ENCODE assay signal across 12 cellular contexts in the genomic region with DNA sequence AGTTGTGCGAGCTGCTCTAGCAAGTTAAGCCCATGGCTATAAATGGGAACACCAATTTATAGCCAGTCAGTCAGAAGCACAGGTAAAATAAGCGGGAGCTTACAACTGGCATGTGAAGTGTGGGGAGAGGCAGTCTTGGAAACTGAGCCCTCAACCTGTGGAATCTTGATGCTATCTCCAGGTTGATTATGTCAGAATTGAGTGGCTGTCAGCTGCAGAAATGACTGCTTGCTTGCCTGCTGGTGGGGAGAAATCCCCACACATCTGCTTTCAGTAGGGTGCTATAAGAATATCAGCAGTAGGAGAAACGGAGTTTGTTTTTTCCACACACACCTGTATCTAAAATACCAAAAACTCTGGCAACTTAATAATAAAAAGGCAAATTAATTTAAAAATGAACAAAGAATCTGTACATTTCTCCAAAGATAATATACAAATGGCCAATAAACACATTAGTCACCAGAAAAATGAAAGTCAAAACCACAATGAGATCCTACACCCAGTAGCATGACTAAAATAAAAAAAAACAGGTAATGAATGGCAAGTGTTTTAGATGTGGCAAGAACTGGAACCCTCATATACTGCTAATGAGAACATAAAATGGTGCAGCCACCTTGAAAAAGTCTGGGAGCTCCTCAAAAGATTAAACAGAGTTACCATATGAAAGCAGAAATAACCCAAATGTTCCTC. TPM values are rescaled to one million over a fixed set of nuclear protein-coding genes. Genes with fewer than 3 reads are reported as not detected.
A peak's percentile ranks its signal among the peaks of the same experiment; 100 is the strongest.
DNase-seq lines count a peak whose midpoint lies in the region; TF ChIP-seq lines count a peak whose summit lies in the region.
"Had no signal": no experiment of that assay in that cellular context is flagged by ENCODE, and none has a peak within 500 bp of the region (broad histone marks: within the 10 kb centered on the region; RNA-seq: fewer than 3 reads in every experiment).

No MANE protein-coding gene starts in this region.

- H3K27ac ChIP-seq in ACC112 (ENCODE audit: low read depth, low read length) (peak overlapping the region; percentile 40; the same call in 1 of the 2 replicates), Peyer's patch (no peak overlapping the region)
- H3K27ac ChIP-seq: BLaER1 treated with 17β-estradiol and CSF1 and Interleukin-3, amounts not matched to agents 10 nM and 100 nM had no signal

- H3K36me3 ChIP-seq in ACC112 (ENCODE audit: insufficient read depth, low read length) (peaks cover 7% of the 10 kb centered on the region), Peyer's patch (no peaks in the 10 kb centered on the region)

- peak; percentile 56 for DNase-seq in ELR (ENCODE audit: low read depth)
- peak; percentile 22 for DNase-seq in SW480 (ENCODE audit: low spot score)
- DNase-seq in islet precursor cell, result peak; percentile 58
- DNase-seq in Peyer's patch, result no peak
- DNase-seq in Kasumi-1 (lab: John Stamatoyannopoulos, UW), result no peak
- no peak for DNase-seq in NCI-H82 (lab: John Stamatoyannopoulos, UW)
- no peak for DNase-seq in NCI-H1694 treated with DMSO at 0.1 percent for 48 hours (lab: John Stamatoyannopoulos, UW)
- DNase-seq: naive thymus-derived CD8-positive, alpha-beta T cell; NCI-H1436; NCI-H526 treated with DMSO at 0.1 percent for 48 hours had no signal

- TF ChIP-seq POLR2A in Peyer's patch (IDR thresholded peaks at IDR 0.05), result no peak

- H3K27me3 ChIP-seq in ACC112 (ENCODE audit: insufficient read depth, low read length) (no peaks in the 10 kb centered on the region), Peyer's patch (no peaks in the 10 kb centered on the region)
- H3K27me3 ChIP-seq: BLaER1 treated with 17β-estradiol and CSF1 and Interleukin-3, amounts not matched to agents 10 nM and 100 nM had no signal

- H2AFZ ChIP-seq in ACC112 (ENCODE audit: low read length, unreplicated experiment), result no peak overlapping the region

- H3K9me3 ChIP-seq in Peyer's patch, result no peaks in the 10 kb centered on the region
- H3K9me3 ChIP-seq: BLaER1 treated with 17β-estradiol and CSF1 and Interleukin-3, amounts not matched to agents 10 nM and 100 nM had no signal

- H3K4me3 ChIP-seq in ACC112 (ENCODE audit: low read depth, low read length) (no peak overlapping the region), Peyer's patch (no peak overlapping the region)
- H3K4me3 ChIP-seq: BLaER1 treated with 17β-estradiol and CSF1 and Interleukin-3, amounts not matched to agents 10 nM and 100 nM had no signal

- H3K79me2 ChIP-seq in ACC112 (ENCODE audit: control insufficient read depth, insufficient read depth, low read length, unreplicated experiment), result peaks cover 73% of the 10 kb centered on the region

- TF ChIP-seq CTCF in Peyer's patch (IDR thresholded peaks at IDR 0.05), result no peak

- peaks cover 29% of the 10 kb centered on the region for H3K4me1 ChIP-seq in ACC112 (ENCODE audit: control insufficient read depth, insufficient read depth, low read length, unreplicated experiment)
- peaks cover 0 to 19% (median 0%) of the 10 kb centered on the region in 4 donors for H3K4me1 ChIP-seq in Peyer's patch

RNA-seq across cellular contexts. Expression of gene MAP4, which starts 26.0 kb away (rescaled TPM):
- total RNA-seq in Peyer's patch, result 100 to 1,000 TPM in 1 of 4 donors, 10 to 100 TPM in 3; 55.0 to 171 (median 89.3) TPM

Comparison
In these comparisons a context has a peak if more than half of its experiments do, and no peak if none do; other contexts are left out.
1. DNase-seq: peak in ELR (single experiment), SW480 (single experiment) and islet precursor cell (single experiment); none in Peyer's patch (0 of 3), Kasumi-1 (0 of 2), NCI-H82 (single experiment) and NCI-H1694 treated with DMSO at 0.1 percent for 48 hours (single experiment).